In the genomic region with DNA sequence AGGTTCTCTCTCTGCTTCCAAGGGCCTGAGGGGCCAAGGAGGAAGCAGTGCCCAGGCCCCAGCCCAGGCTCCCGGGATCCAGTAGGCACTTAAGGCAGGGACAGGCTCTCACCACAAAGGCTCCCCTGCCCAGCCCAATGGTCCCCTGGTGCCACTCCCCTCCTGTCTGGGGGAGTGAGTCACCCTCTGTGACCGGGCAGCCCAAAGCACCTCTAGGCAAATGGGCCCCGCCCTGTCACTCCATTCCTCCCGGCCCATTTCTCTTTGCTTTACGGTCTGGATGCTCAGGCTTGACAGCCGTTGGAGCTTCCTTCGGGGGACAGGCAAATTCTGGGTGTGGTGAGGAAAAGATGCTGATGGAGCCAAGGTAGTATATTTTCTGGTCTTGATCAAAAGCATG, we compare ENCODE assay signal across 15 cellular contexts. TPM values are rescaled to one million over a fixed set of nuclear protein-coding genes. Genes with fewer than 3 reads are reported as not detected.
DNase-seq lines count a peak whose midpoint lies in the region; ATAC-seq and TF ChIP-seq lines count a peak whose summit lies in the region.
"Had no signal": no experiment of that assay in that cellular context is flagged by ENCODE, and none has a peak within 500 bp of the region (broad histone marks: within the 10 kb centered on the region; RNA-seq: fewer than 3 reads in every experiment).

A gene with protein sequence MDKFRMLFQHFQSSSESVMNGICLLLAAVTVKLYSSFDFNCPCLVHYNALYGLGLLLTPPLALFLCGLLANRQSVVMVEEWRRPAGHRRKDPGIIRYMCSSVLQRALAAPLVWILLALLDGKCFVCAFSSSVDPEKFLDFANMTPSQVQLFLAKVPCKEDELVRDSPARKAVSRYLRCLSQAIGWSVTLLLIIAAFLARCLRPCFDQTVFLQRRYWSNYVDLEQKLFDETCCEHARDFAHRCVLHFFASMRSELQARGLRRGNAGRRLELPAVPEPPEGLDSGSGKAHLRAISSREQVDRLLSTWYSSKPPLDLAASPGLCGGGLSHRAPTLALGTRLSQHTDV (minus strand): TSS at position 106 of the 400 bp plus-strand sequence. CDS start 208 bp downstream, outside the sequence.

- no peaks in the 10 kb centered on the region for H3K27me3 Mint-ChIP-seq in dendritic cell treated with granulocyte-macrophage colony-stimulating factor and Interleukin-4, amounts not matched to agents 40 ng/mL and 50 ng/mL, for 4 days
- H3K27me3 Mint-ChIP-seq: activated CD4-positive, alpha-beta T cell treated with anti-CD3 and anti-CD28 coated beads for 36 hours; natural killer cell treated with Interleukin-12 subunit alpha and Interleukin-12 subunit beta and Interleukin-15 and Interleukin-18, amount 100 ng/mL, for 72 hours had no signal

- H3K27ac Mint-ChIP-seq in dendritic cell treated with granulocyte-macrophage colony-stimulating factor and Interleukin-4, amounts not matched to agents 40 ng/mL and 50 ng/mL, for 4 days: peak within 1 kb of the TSS; percentile 22
- H3K27ac Mint-ChIP-seq: activated CD4-positive, alpha-beta T cell treated with anti-CD3 and anti-CD28 coated beads for 36 hours had no signal

- DNase-seq in EL (peak; percentile 43), M059J (ENCODE audit: low read depth) (peak; percentile 77), renal cortical epithelial cell (ENCODE audit: low read depth) (peak; percentile 34), NCI-H524 treated with DMSO at 0.1 percent for 48 hours (lab: John Stamatoyannopoulos, UW) (no peak), activated gamma-delta T cell (lab: John Stamatoyannopoulos, UW) (no peak)
- DNase-seq: activated CD4-positive, alpha-beta T cell treated with anti-CD3 and anti-CD28 coated beads for 36 hours; activated T-cell treated with anti-CD3 and anti-CD28 coated beads, Interleukin-2, amount 50 U/mL, for 48 hours; COR-L47; gastrocnemius medialis; NCI-H1436; right lobe of liver; substantia nigra had no signal

- H3K4me3 Mint-ChIP-seq in dendritic cell treated with granulocyte-macrophage colony-stimulating factor and Interleukin-4, amounts not matched to agents 40 ng/mL and 50 ng/mL, for 4 days: no peak within 1 kb of the TSS
- H3K4me3 Mint-ChIP-seq: activated CD4-positive, alpha-beta T cell treated with anti-CD3 and anti-CD28 coated beads for 36 hours; natural killer cell treated with Interleukin-12 subunit alpha and Interleukin-12 subunit beta and Interleukin-15 and Interleukin-18, amount 100 ng/mL, for 72 hours had no signal

- no peak for TF ChIP-seq POLR2A in GM18505 (IDR thresholded peaks at IDR 0.05; ENCODE audit: borderline replicate concordance, extremely low read depth, insufficient read depth, insufficient read length)

- H3K36me3 Mint-ChIP-seq in dendritic cell treated with granulocyte-macrophage colony-stimulating factor and Interleukin-4, amounts not matched to agents 40 ng/mL and 50 ng/mL, for 4 days (ENCODE audit: low read depth): no peaks in the 10 kb centered on the region
- H3K36me3 Mint-ChIP-seq: natural killer cell treated with Interleukin-12 subunit alpha and Interleukin-12 subunit beta and Interleukin-15 and Interleukin-18, amount 100 ng/mL, for 72 hours had no signal

- no peak for ATAC-seq in GM18505 (IDR thresholded peaks at IDR 0.05; ENCODE audit: unreplicated experiment)
- ATAC-seq: activated CD4-positive, alpha-beta T cell treated with anti-CD3 and anti-CD28 coated beads for 36 hours; gastrocnemius medialis; natural killer cell treated with Interleukin-12 subunit alpha and Interleukin-12 subunit beta and Interleukin-15 and Interleukin-18, amount 100 ng/mL, for 72 hours had no signal

- intact Hi-C loops in dendritic cell treated with granulocyte-macrophage colony-stimulating factor and Interleukin-4, amounts not matched to agents 40 ng/mL and 50 ng/mL, for 4 days (cut with micrococcal nuclease): no loop called here

- H3K9me3 Mint-ChIP-seq in dendritic cell treated with granulocyte-macrophage colony-stimulating factor and Interleukin-4, amounts not matched to agents 40 ng/mL and 50 ng/mL, for 4 days: no peaks in the 10 kb centered on the region
- H3K9me3 Mint-ChIP-seq: natural killer cell treated with Interleukin-12 subunit alpha and Interleukin-12 subunit beta and Interleukin-15 and Interleukin-18, amount 100 ng/mL, for 72 hours had no signal

- peaks cover 28% of the 10 kb centered on the region for H3K4me1 Mint-ChIP-seq in dendritic cell treated with granulocyte-macrophage colony-stimulating factor and Interleukin-4, amounts not matched to agents 40 ng/mL and 50 ng/mL, for 4 days (ENCODE audit: low read depth)

RNA-seq across cellular contexts. Expression of the gene that starts here (rescaled TPM):
- 0.39 TPM in 1 of 2 replicates, not detected in the other for total RNA-seq in M059J (2014; rRNA removed; shearing (Covaris generic))
- total RNA-seq in renal cortical epithelial cell: 0.05 TPM in 1 of 2 replicates, not detected in the other
- total RNA-seq: activated CD4-positive, alpha-beta T cell treated with anti-CD3 and anti-CD28 coated beads for 36 hours; gastrocnemius medialis; natural killer cell treated with Interleukin-12 subunit alpha and Interleukin-12 subunit beta and Interleukin-15 and Interleukin-18, amount 100 ng/mL, for 72 hours; right lobe of liver had no signal

Comparison
In these comparisons a context has a peak if more than half of its experiments do, and no peak if none do; other contexts are left out.
1. Peak in DNase-seq in M059J; RNA of the gene not detected or under 1 TPM.
2. Peak in DNase-seq in renal cortical epithelial cell; RNA of the gene not detected or under 1 TPM.